20 cellular contexts compared by ENCODE assay signal in genomic region chr6:90496191-90496590, GRCh38.
"Had no signal": no experiment of that assay in that cellular context is flagged by ENCODE, and none has a peak within 500 bp of the region (broad histone marks: within the 10 kb centered on the region; RNA-seq: fewer than 3 reads in every experiment).

No MANE protein-coding gene starts in this region.

- H3K27ac Mint-ChIP-seq: activated CD4-positive, alpha-beta memory T cell treated with anti-CD3 and anti-CD28 coated beads, Interleukin-2, amount 10 ng/mL, durations not matched to agents 7 days and 5 days; activated naive CD4-positive, alpha-beta T cell treated with anti-CD3 and anti-CD28 coated beads, Interleukin-2, amount 50 U/mL, for 72 hours; naive B cell had no signal

- H3K4me3 Mint-ChIP-seq: activated CD4-positive, alpha-beta memory T cell treated with anti-CD3 and anti-CD28 coated beads, Interleukin-2, amount 10 ng/mL, durations not matched to agents 7 days and 5 days; naive B cell had no signal

- H3K9me3 ChIP-seq: colonic mucosa, gastrocnemius medialis, heart left ventricle, left lung, right atrium auricular region, transverse colon had no signal

- H3K27ac ChIP-seq: colonic mucosa, gastrocnemius medialis, heart left ventricle, left lung, right atrium auricular region, transverse colon had no signal

- ATAC-seq: activated naive CD4-positive, alpha-beta T cell treated with anti-CD3 and anti-CD28 coated beads, Interleukin-2, amount 50 U/mL, for 72 hours; gastrocnemius medialis; heart left ventricle; left lung; stimulated activated naive CD8-positive, alpha-beta T cell treated with anti-CD3 and anti-CD28 coated beads, Interleukin-15, Interleukin-2, amounts not matched to agents 100 U/mL and 50 U/mL, for 24 hours had no signal

- H3K4me1 ChIP-seq: colonic mucosa, gastrocnemius medialis, left lung, right atrium auricular region, transverse colon had no signal

- H3K9me3 Mint-ChIP-seq: activated CD4-positive, alpha-beta memory T cell treated with anti-CD3 and anti-CD28 coated beads, Interleukin-2, amount 10 ng/mL, durations not matched to agents 7 days and 5 days; activated naive CD4-positive, alpha-beta T cell treated with anti-CD3 and anti-CD28 coated beads, Interleukin-2, amount 50 U/mL, for 72 hours; naive B cell had no signal

- H3K36me3 ChIP-seq: colonic mucosa, gastrocnemius medialis, heart left ventricle, left lung, right atrium auricular region, transverse colon had no signal

- H3K4me1 Mint-ChIP-seq: naive B cell had no signal

- H3K27me3 ChIP-seq: colonic mucosa, heart left ventricle, left lung, right atrium auricular region, transverse colon had no signal

- H3K4me3 ChIP-seq: colonic mucosa, gastrocnemius medialis, heart left ventricle, left lung, right atrium auricular region, transverse colon had no signal

- H3K36me3 Mint-ChIP-seq: activated naive CD4-positive, alpha-beta T cell treated with anti-CD3 and anti-CD28 coated beads, Interleukin-2, amount 50 U/mL, for 72 hours; naive B cell had no signal

- DNase-seq: activated CD4-positive, alpha-beta memory T cell treated with anti-CD3 and anti-CD28 coated beads, Interleukin-2, amount 10 ng/mL, durations not matched to agents 7 days and 5 days; activated CD4-positive, alpha-beta T cell treated with anti-CD3 and anti-CD28 coated beads for 4 hours; activated gamma-delta T cell; activated T-cell treated with anti-CD3 and anti-CD28 coated beads, Interleukin-2, amount 50 U/mL, for 48 hours; caudate nucleus; colonic mucosa; effector CD8-positive, alpha-beta T cell; gastrocnemius medialis; heart left ventricle; mammary epithelial cell; naive B cell; nucleus accumbens; small intestine; stimulated activated CD4-positive, alpha-beta T cell treated with anti-CD3 and anti-CD28 coated beads, Interleukin-4, amount 100 ng/mL, for 4 hours; stimulated activated naive CD8-positive, alpha-beta T cell treated with anti-CD3 and anti-CD28 coated beads, Interleukin-15, Interleukin-2, amounts not matched to agents 100 U/mL and 50 U/mL, for 24 hours; T-helper 2 cell; transverse colon had no signal
